Comparison of ENCODE assay signal across 8 cellular contexts in the genomic region with DNA sequence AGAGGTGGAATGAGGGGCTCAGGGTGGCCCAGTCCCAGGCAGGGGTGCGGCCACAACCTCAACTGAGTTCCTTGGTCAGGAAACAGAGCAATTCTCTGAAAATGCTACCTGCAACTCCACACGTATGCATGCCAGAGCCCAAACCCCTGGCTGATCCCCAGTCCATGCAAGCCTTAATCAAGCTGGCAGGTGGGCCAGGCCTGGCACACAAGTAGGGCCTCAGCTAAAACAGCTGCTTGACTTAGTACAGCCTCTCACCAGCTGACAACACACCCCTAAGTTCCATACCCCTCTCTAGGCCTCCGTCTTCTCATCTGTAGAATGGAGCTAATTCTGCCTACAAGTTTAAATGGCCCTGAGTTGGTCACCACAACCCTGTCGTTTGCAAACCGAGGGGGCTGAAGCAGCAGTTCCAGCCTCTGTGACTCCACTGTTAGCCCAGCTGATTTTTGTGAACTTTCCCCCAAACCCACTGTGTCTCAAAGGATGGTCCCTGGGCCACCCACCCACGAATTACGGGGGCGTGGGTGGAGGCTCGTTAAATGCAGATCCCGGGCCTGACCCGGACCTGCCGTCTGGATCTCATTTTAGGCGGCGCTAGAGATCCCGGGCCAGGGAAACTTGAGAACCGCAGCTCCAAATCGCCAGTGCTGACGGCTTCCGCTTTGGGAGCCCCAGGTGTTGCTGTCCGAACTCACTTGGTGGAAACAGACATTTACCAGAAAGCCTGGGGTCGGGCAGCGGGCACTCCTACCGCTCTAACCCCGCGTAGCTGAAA. TPM values are rescaled to one million over a fixed set of nuclear protein-coding genes. Genes with fewer than 3 reads are reported as not detected.
DNase-seq lines count a peak whose midpoint lies in the region; ATAC-seq and TF ChIP-seq lines count a peak whose summit lies in the region.

No MANE protein-coding gene starts in this region.

- intact Hi-C loops in MCF 10A (cut with micrococcal nuclease) (no loop called here), gastrocnemius medialis (cut with DNase I; ENCODE audit: low total_unique reads) (loop anchor here (2.0 kb wide), 1 partner anchor 38 kb away; a partner anchor contains a TSS)

- peak overlapping the region; percentile 36 for H3K4me2 ChIP-seq in KMS-11

- peak overlapping the region; percentile 38 for H2AFZ ChIP-seq in KMS-11 (ENCODE audit: low read depth)

- H3K4me1 ChIP-seq in KMS-11 (ENCODE audit: low read depth, poor library complexity, severe bottlenecking) (no peaks in the 10 kb centered on the region), iPS-20b (ENCODE audit: insufficient read depth, low read length) (peaks cover 18% of the 10 kb centered on the region; the same call in 1 of the 2 replicates), gastrocnemius medialis (peaks cover 0 to 5% of the 10 kb centered on the region in 2 donors)

- H3K4me3 ChIP-seq in KMS-11 (IDR thresholded peaks at IDR 0.05; ENCODE audit: insufficient read depth, low read depth, low read length) (no peak overlapping the region), iPS-20b (ENCODE audit: low read length) (peak overlapping the region; percentile 74), gastrocnemius medialis (peak overlapping the region; percentile 67 to 82 (median 74))

- no peaks in the 10 kb centered on the region for H3K9me3 ChIP-seq in iPS-20b (ENCODE audit: insufficient read depth, low read depth, low read length)
- H3K9me3 ChIP-seq in gastrocnemius medialis: no peaks in the 10 kb centered on the region

- H3K27ac ChIP-seq in KMS-11 (no peak overlapping the region), iPS-20b (ENCODE audit: low read length) (no peak overlapping the region), gastrocnemius medialis (peak overlapping the region; percentile 74 to 88 (median 86))

- H3K27me3 Mint-ChIP-seq in MCF 10A (ENCODE audit: insufficient read depth, unreplicated experiment): no peaks in the 10 kb centered on the region

- TF ChIP-seq CTCF in KMS-11 (conservative IDR thresholded peaks at IDR 0.05; ENCODE audit: low read depth, low read length) (0 out of 2 replicates have a peak, but pooled peaks have one; percentile 15), MCF 10A (IDR thresholded peaks at IDR 0.05; ENCODE audit: unreplicated experiment) (no peak), gastrocnemius medialis (IDR thresholded peaks at IDR 0.05 in 4 of 5, conservative IDR thresholded peaks at IDR 0.05 in 1 of 5) (peak in 3 of 5 experiments; percentile 3 to 50 (median 39))

- peak overlapping the region; percentile 61 for H3K4me3 Mint-ChIP-seq in MCF 10A (ENCODE audit: unreplicated experiment)

- H3K4me1 Mint-ChIP-seq in MCF 10A (ENCODE audit: insufficient read depth, unreplicated experiment): no peaks in the 10 kb centered on the region

- no peaks in the 10 kb centered on the region for H3K36me3 ChIP-seq in KMS-11 (ENCODE audit: insufficient read depth)
- H3K36me3 ChIP-seq in iPS-20b (ENCODE audit: insufficient read depth, low read depth, low read length): no peaks in the 10 kb centered on the region
- H3K36me3 ChIP-seq in gastrocnemius medialis: no peaks in the 10 kb centered on the region

- CTCF ChIA-PET in MCF 10A (lab: Yijun Ruan, JAX): interaction anchor here (0.5 to 1.0 kb wide), 5 partner anchors 8 to 529 kb away, joined by 3 to 6 read pairs (median 4); no protein-coding TSS in a partner anchor

- POLR2A ChIA-PET in MCF 10A (lab: Yijun Ruan, JAX): interaction anchor here (0.8 kb wide), 1 partner anchor 46 kb away, joined by 4 read pairs; a partner anchor contains a TSS

- in situ Hi-C loops in gastrocnemius medialis (cut with MboI; ENCODE audit: low sequenced_read_pairs in 4 of 4): no loop called here

- no peak overlapping the region for H3K27ac Mint-ChIP-seq in MCF 10A (ENCODE audit: low read depth, unreplicated experiment)

- H4K20me1 ChIP-seq in KMS-11 (ENCODE audit: insufficient read depth): no peaks in the 10 kb centered on the region

- TF ChIP-seq POLR2A in gastrocnemius medialis (IDR thresholded peaks at IDR 0.05): peak in 1 of 2 donors; percentile 44

- DNase-seq in AG20443 (ENCODE audit: low spot score): peak; percentile 83
- DNase-seq in MCF 10A (ENCODE audit: unreplicated experiment): peak; percentile 47
- DNase-seq in gastrocnemius medialis: peak; percentile 51 to 70
- DNase-seq in NCI-H2107 treated with DMSO at 0.1 percent for 48 hours (lab: John Stamatoyannopoulos, UW; ENCODE audit: unreplicated experiment): no peak
- DNase-seq in NCI-H1105 treated with DMSO at 0.1 percent for 48 hours (lab: John Stamatoyannopoulos, UW): no peak

- no peaks in the 10 kb centered on the region for H3K36me3 Mint-ChIP-seq in MCF 10A (ENCODE audit: insufficient read depth, unreplicated experiment)

- H3K9ac ChIP-seq in KMS-11 (peak overlapping the region; percentile 32; the same call in 1 of the 2 replicates), iPS-20b (ENCODE audit: low read depth, low read length) (peak overlapping the region; percentile 80; the same call in 1 of the 2 replicates)

- no peaks in the 10 kb centered on the region for H3K9me3 Mint-ChIP-seq in MCF 10A (ENCODE audit: unreplicated experiment)

- ATAC-seq in GM18907 (IDR thresholded peaks at IDR 0.05; ENCODE audit: unreplicated experiment) (peak; percentile 12), gastrocnemius medialis (peak; percentile 88 to 89)

- BruUV-seq in MCF 10A (replicated peaks; lab: Mats Ljungman, UMichigan): no TSS peak

- no peaks in the 10 kb centered on the region for H3K27me3 ChIP-seq in KMS-11 (ENCODE audit: insufficient read depth, low read depth)
- H3K27me3 ChIP-seq in iPS-20b (ENCODE audit: insufficient read depth, low read length): peaks cover 24% of the 10 kb centered on the region
- no peaks in the 10 kb centered on the region for H3K27me3 ChIP-seq in gastrocnemius medialis

- H3K79me2 ChIP-seq in KMS-11 (ENCODE audit: insufficient read depth, low read depth): no peaks in the 10 kb centered on the region

RNA-seq across cellular contexts. Expression of a gene that starts 0.9 kb away (rescaled TPM):
- total RNA-seq in MCF 10A (2022) (0.49 and 0.56 TPM in 2 replicates), gastrocnemius medialis (1 to 10 TPM; 3.1 to 6.5 (median 3.6) TPM)

RNA-seq across cellular contexts. Expression of a gene that starts 1.1 kb away (rescaled TPM):
- total RNA-seq in MCF 10A (2022): 0.19 and 0.42 TPM in 2 replicates
- 1 to 10 TPM in 2 of 4 donors, under 1 TPM in 2; 0.41 to 1.4 (median 0.79) TPM for total RNA-seq in gastrocnemius medialis

RNA-seq across cellular contexts. Expression of a gene that starts 36.7 kb away (rescaled TPM):
- total RNA-seq in MCF 10A (2022): 27.7 and 37.1 TPM in 2 replicates
- total RNA-seq in gastrocnemius medialis: 10 to 100 TPM; 13.6 to 24.9 (median 19.8) TPM

RNA-seq across cellular contexts. Expression of a gene that starts 46.4 kb away (rescaled TPM):
- 55.6 and 66.4 TPM in 2 replicates for total RNA-seq in MCF 10A (2022)
- total RNA-seq in gastrocnemius medialis: 10 to 100 TPM; 73.1 to 95.4 (median 80.8) TPM

Comparison
In these comparisons a context has a peak if more than half of its experiments do, and no peak if none do; other contexts are left out.
1. DNase-seq: peak in AG20443 (single experiment), MCF 10A (single experiment) and gastrocnemius medialis (2 of 2); none in NCI-H2107 treated with DMSO at 0.1 percent for 48 hours (single experiment) and NCI-H1105 treated with DMSO at 0.1 percent for 48 hours (single experiment).
2. H3K27ac ChIP-seq: peak in gastrocnemius medialis (4 of 4); none in KMS-11 (single experiment) and iPS-20b (single experiment).